1 cellular context compared by ENCODE assay signal in the genomic region with DNA sequence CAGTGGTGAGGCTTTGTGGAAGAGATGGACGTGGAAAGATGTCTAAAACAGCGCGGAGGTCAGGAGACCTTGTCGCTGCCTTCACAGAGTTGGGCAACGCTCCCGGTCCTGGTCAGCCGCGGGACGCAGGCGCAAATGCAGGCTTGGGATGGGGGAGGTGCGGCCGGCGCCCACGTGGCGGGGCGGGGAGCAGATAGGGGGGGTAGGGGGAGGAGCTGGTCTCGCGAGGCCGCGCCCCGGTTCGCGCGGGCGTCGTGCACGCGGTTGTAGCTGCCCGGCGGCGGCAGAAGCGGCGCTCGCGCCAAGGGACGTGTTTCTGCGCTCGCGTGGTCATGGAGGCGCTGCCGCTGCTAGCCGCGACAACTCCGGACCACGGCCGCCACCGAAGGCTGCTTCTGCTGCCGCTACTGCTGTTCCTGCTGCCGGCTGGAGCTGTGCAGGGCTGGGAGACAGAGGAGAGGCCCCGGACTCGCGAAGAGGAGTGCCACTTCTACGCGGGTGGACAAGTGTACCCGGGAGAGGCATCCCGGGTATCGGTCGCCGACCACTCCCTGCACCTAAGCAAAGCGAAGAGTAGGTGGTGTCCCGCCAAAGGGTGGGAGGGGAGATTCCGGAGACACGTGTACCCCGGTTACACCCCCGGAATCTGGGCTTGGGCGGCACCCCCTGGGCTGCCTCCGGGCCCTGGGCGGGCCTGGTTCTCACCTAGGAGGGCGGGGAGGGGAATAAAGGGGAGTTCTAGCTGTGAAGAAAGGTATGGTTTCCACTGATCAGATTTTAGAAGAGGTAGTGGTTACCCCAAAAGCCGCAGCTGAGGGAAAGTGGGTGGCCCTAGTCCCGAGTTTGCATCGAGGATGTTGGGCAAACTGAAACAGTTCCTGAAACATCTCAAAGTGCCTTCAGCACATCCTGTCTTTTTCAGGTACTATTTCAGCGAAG.
TF ChIP-seq lines count a peak whose summit lies in the region.

TSS of gene PRDX4 (plus strand) at position 255 of the 939 bp plus-strand sequence. CDS start at position 333, 78 bp downstream.

TF ChIP-seq in K562, 482 proteins besides CTCF, POLR2A, EP300 and RAD21 (continued from another document and continues in another):
- TF ChIP-seq TAF7 (tag; IDR thresholded peaks at IDR 0.05) = no peak
- no peak for TF ChIP-seq PBX2 (CRISPR knock-in tag; IDR thresholded peaks at IDR 0.05; ENCODE audit: low read depth)
- TF ChIP-seq PBX2 (tag; conservative IDR thresholded peaks at IDR 0.05; ENCODE audit: low read depth) = no peak
- TF ChIP-seq ZSCAN32 (CRISPR knock-in tag; IDR thresholded peaks at IDR 0.05) = no peak
- peak; percentile 72 for TF ChIP-seq RBBP5 (IDR thresholded peaks at IDR 0.05; ENCODE audit: borderline replicate concordance, insufficient read depth, low read length, poor library complexity, severe bottlenecking)
- TF ChIP-seq ESRRB (CRISPR knock-in tag; IDR thresholded peaks at IDR 0.05; ENCODE audit: borderline replicate concordance) = no peak
- TF ChIP-seq EWSR1 (IDR thresholded peaks at IDR 0.05; ENCODE audit: borderline replicate concordance, low read depth, partially characterized antibody) = no peak
- TF ChIP-seq POLR2AphosphoS5 (IDR thresholded peaks at IDR 0.05; ENCODE audit: control insufficient read depth, insufficient read depth, low read depth, low read length) = peak; percentile 60
- peak; percentile 2; the same call in 1 of the 2 replicates for TF ChIP-seq SPI1 (IDR thresholded peaks at IDR 0.05; ENCODE audit: borderline replicate concordance, low read depth, low read length)
- peak; percentile 49; the same call in 1 of the 2 replicates for TF ChIP-seq ZNF589 (CRISPR knock-in tag; IDR thresholded peaks at IDR 0.05; ENCODE audit: low read depth)
- TF ChIP-seq, protein P1, sequence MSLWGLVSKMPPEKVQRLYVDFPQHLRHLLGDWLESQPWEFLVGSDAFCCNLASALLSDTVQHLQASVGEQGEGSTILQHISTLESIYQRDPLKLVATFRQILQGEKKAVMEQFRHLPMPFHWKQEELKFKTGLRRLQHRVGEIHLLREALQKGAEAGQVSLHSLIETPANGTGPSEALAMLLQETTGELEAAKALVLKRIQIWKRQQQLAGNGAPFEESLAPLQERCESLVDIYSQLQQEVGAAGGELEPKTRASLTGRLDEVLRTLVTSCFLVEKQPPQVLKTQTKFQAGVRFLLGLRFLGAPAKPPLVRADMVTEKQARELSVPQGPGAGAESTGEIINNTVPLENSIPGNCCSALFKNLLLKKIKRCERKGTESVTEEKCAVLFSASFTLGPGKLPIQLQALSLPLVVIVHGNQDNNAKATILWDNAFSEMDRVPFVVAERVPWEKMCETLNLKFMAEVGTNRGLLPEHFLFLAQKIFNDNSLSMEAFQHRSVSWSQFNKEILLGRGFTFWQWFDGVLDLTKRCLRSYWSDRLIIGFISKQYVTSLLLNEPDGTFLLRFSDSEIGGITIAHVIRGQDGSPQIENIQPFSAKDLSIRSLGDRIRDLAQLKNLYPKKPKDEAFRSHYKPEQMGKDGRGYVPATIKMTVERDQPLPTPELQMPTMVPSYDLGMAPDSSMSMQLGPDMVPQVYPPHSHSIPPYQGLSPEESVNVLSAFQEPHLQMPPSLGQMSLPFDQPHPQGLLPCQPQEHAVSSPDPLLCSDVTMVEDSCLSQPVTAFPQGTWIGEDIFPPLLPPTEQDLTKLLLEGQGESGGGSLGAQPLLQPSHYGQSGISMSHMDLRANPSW (CRISPR knock-in tag; IDR thresholded peaks at IDR 0.05) = no peak
- no peak for TF ChIP-seq ZBTB17 (CRISPR knock-in tag; IDR thresholded peaks at IDR 0.05)
- no peak for TF ChIP-seq SMAD2 (IDR thresholded peaks at IDR 0.05; ENCODE audit: low read depth, low read length)
- no peak for TF ChIP-seq XRCC4 (IDR thresholded peaks at IDR 0.05; ENCODE audit: extremely low read depth, insufficient read depth, insufficient read length)
- no peak for TF ChIP-seq ZNF146 (CRISPR knock-in tag; IDR thresholded peaks at IDR 0.05; ENCODE audit: unreplicated experiment)
- TF ChIP-seq TCF7L2 (IDR thresholded peaks at IDR 0.05; ENCODE audit: low read depth, low read length) = no peak
- TF ChIP-seq CSDE1 (IDR thresholded peaks at IDR 0.05) = no peak
- no peak for TF ChIP-seq FOXP1 (CRISPR knock-in tag; IDR thresholded peaks at IDR 0.05)
- no peak for TF ChIP-seq BRF1 (IDR thresholded peaks at IDR 0.05; ENCODE audit: borderline replicate concordance, extremely low read depth, insufficient read length)
- no peak for TF ChIP-seq HMBOX1 (IDR thresholded peaks at IDR 0.05)
- TF ChIP-seq BRD9 (IDR thresholded peaks at IDR 0.05; ENCODE audit: low read depth, partially characterized antibody) = no peak
- no peak for TF ChIP-seq HINFP (tag; conservative IDR thresholded peaks at IDR 0.05; ENCODE audit: low read depth)
- TF ChIP-seq EP400 (IDR thresholded peaks at IDR 0.05) = peak; percentile 92
- no peak for TF ChIP-seq SMARCA4 (IDR thresholded peaks at IDR 0.05)
- TF ChIP-seq SOX6 (IDR thresholded peaks at IDR 0.05) = no peak
- TF ChIP-seq ZNF518B (CRISPR knock-in tag; IDR thresholded peaks at IDR 0.05) = no peak
- no peak for TF ChIP-seq CBX1 (IDR thresholded peaks at IDR 0.05; ENCODE audit: low read depth)
- TF ChIP-seq POLR3A (IDR thresholded peaks at IDR 0.05; ENCODE audit: borderline replicate concordance, extremely low read depth, insufficient read depth, insufficient read length) = no peak
- TF ChIP-seq TARDBP (IDR thresholded peaks at IDR 0.05) = no peak
- no peak for TF ChIP-seq ZKSCAN3 (CRISPR knock-in tag; IDR thresholded peaks at IDR 0.05)
- no peak for TF ChIP-seq ZBTB1 (CRISPR knock-in tag; IDR thresholded peaks at IDR 0.05; ENCODE audit: borderline replicate concordance, low read depth)
- TF ChIP-seq PCBP2 (IDR thresholded peaks at IDR 0.05; ENCODE audit: low read depth, low read length, poor library complexity, severe bottlenecking) = no peak
- TF ChIP-seq, protein P2, sequence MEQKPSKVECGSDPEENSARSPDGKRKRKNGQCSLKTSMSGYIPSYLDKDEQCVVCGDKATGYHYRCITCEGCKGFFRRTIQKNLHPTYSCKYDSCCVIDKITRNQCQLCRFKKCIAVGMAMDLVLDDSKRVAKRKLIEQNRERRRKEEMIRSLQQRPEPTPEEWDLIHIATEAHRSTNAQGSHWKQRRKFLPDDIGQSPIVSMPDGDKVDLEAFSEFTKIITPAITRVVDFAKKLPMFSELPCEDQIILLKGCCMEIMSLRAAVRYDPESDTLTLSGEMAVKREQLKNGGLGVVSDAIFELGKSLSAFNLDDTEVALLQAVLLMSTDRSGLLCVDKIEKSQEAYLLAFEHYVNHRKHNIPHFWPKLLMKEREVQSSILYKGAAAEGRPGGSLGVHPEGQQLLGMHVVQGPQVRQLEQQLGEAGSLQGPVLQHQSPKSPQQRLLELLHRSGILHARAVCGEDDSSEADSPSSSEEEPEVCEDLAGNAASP (IDR thresholded peaks at IDR 0.05) = no peak
- no peak for TF ChIP-seq SNIP1 (IDR thresholded peaks at IDR 0.05; ENCODE audit: low read depth)
- TF ChIP-seq TSC22D4 (tag; IDR thresholded peaks at IDR 0.05) = no peak
- TF ChIP-seq DACH1 (IDR thresholded peaks at IDR 0.05; ENCODE audit: partially characterized antibody) = no peak
- peak; percentile 28 for TF ChIP-seq HNRNPLL (IDR thresholded peaks at IDR 0.05; ENCODE audit: low read depth, low read length, poor library complexity, severe bottlenecking)
- TF ChIP-seq CEBPZ (IDR thresholded peaks at IDR 0.05; ENCODE audit: borderline replicate concordance, low read depth, low read length) = no peak
- TF ChIP-seq DDX20 (tag; IDR thresholded peaks at IDR 0.05; ENCODE audit: low read depth) = no peak
- no peak for TF ChIP-seq PPARD (CRISPR knock-in tag; IDR thresholded peaks at IDR 0.05)
